29 cellular contexts compared by ENCODE assay signal in genomic region chr6:133262804-133263203, GRCh38. TPM values are rescaled to one million over a fixed set of nuclear protein-coding genes. Genes with fewer than 3 reads are reported as not detected.
"Had no signal": no experiment of that assay in that cellular context is flagged by ENCODE, and none has a peak within 500 bp of the region (broad histone marks: within the 10 kb centered on the region; RNA-seq: fewer than 3 reads in every experiment).

No MANE protein-coding gene starts in this region.

- H3K9me3 ChIP-seq: adrenal gland, SJSA1 had no signal

- ATAC-seq: activated CD8-positive, alpha-beta T cell treated with anti-CD3 and anti-CD28 coated beads, Interleukin-2, amount 10 ng/mL, durations not matched to agents 7 days and 5 days; K562; Panc1; T-helper 17 cell; WTC11 had no signal

- H3K27me3 ChIP-seq: adrenal gland, SJSA1 had no signal

- DNase-seq: activated CD4-positive, alpha-beta T cell treated with anti-CD3 and anti-CD28 coated beads for 48 hours; activated CD4-positive, alpha-beta T cell treated with anti-CD3 and anti-CD28 coated beads, Interleukin-2, amount 50 U/mL, for 4 hours; activated CD4-positive, CD25-positive, alpha-beta regulatory T cell treated with anti-CD3 and anti-CD28 coated beads, Interleukin-2, amount 50 U/mL, for 72 hours; activated CD8-positive, alpha-beta memory T cell treated with anti-CD3 and anti-CD28 coated beads, Interleukin-2, amount 50 U/mL, for 48 hours; activated CD8-positive, alpha-beta T cell treated with anti-CD3 and anti-CD28 coated beads, Interleukin-2, amount 10 ng/mL, durations not matched to agents 7 days and 5 days; activated naive CD4-positive, alpha-beta T cell treated with anti-CD3 and anti-CD28 coated beads, Interleukin-2, amount 50 U/mL, for 16 hours; activated naive CD8-positive, alpha-beta T cell treated with anti-CD3 and anti-CD28 coated beads, Interleukin-2, amount 10 ng/mL, durations not matched to agents 7 days and 5 days; activated T-cell treated with anti-CD3 and anti-CD28 coated beads, Interleukin-2, amount 50 U/mL, for 1 hour; adrenal gland; anterior cingulate cortex; caudate nucleus; Karpas-422; MM.1S; NCI-H1105; NCI-H1436; NCI-H1694 treated with DMSO at 0.1 percent for 48 hours; NCI-H2029 treated with DMSO at 0.1 percent for 48 hours; NCI-H510A; NCI-H526 treated with DMSO at 0.1 percent for 48 hours; NCI-H82; OCI-M1; RPMI8226; SHP77; T-helper 17 cell; T-helper 9 cell had no signal

- H3K36me3 ChIP-seq: adrenal gland, SJSA1 had no signal

- H3K4me1 ChIP-seq: adrenal gland, SJSA1 had no signal

- H3K27ac ChIP-seq: adrenal gland, SJSA1 had no signal

- H3K4me3 ChIP-seq: adrenal gland, K562, SJSA1 had no signal

RNA-seq across cellular contexts. Expression of gene EYA4, which starts 21.6 kb away (rescaled TPM):
- total RNA-seq: activated CD8-positive, alpha-beta T cell treated with anti-CD3 and anti-CD28 coated beads, Interleukin-2, amount 10 ng/mL, durations not matched to agents 7 days and 5 days; activated naive CD8-positive, alpha-beta T cell treated with anti-CD3 and anti-CD28 coated beads, Interleukin-2, amount 10 ng/mL, durations not matched to agents 7 days and 5 days; T-helper 17 cell had no signal
